ENCODE assay signal across 11 cellular contexts in genomic region chr7:81768951-81769778, GRCh38. TPM values are rescaled to one million over a fixed set of nuclear protein-coding genes. Genes with fewer than 3 reads are reported as not detected.
DNase-seq lines count a peak whose midpoint lies in the region; ATAC-seq and TF ChIP-seq lines count a peak whose summit lies in the region.
"Had no signal": no experiment of that assay in that cellular context is flagged by ENCODE, and none has a peak within 500 bp of the region (broad histone marks: within the 10 kb centered on the region; RNA-seq: fewer than 3 reads in every experiment).

No MANE protein-coding gene starts in this region.

- peaks cover 0 to 43% (median 4%) of the 10 kb centered on the region in 11 experiments; a peak in 10 of 22 replicates for H3K36me3 ChIP-seq in BLaER1 treated with 17β-estradiol and CSF1 and Interleukin-3, amounts not matched to agents 10 nM and 100 nM
- H3K36me3 ChIP-seq in psoas muscle (ENCODE audit: insufficient read depth in 1 of 2, low read depth in 1 of 2): no peaks in the 10 kb centered on the region

- peaks cover 44 to 78% (median 61%) of the 10 kb centered on the region in 10 experiments for H3K4me1 ChIP-seq in BLaER1 treated with 17β-estradiol and CSF1 and Interleukin-3, amounts not matched to agents 10 nM and 100 nM
- H3K4me1 ChIP-seq in psoas muscle: no peaks in the 10 kb centered on the region

- H3K27me3 ChIP-seq in BLaER1 treated with 17β-estradiol and CSF1 and Interleukin-3, amounts not matched to agents 10 nM and 100 nM: no peaks in the 10 kb centered on the region
- H3K27me3 ChIP-seq in psoas muscle (ENCODE audit: insufficient read depth in 3 of 3, low read length in 2 of 3): peaks cover 0 to 3% (median 0%) of the 10 kb centered on the region in 3 donors

- H3K27ac ChIP-seq in BLaER1 treated with 17β-estradiol and CSF1 and Interleukin-3, amounts not matched to agents 10 nM and 100 nM: peak overlapping the region; percentile 66 to 95 (median 92); a peak in 21 of 22 replicates
- H3K27ac ChIP-seq in psoas muscle: no peak overlapping the region

- H3K9ac ChIP-seq in BLaER1 treated with 17β-estradiol and CSF1 and Interleukin-3, amounts not matched to agents 10 nM and 100 nM: peak overlapping the region; percentile 77 to 90 (median 87)

- H4K20me1 ChIP-seq in BLaER1 treated with 17β-estradiol and CSF1 and Interleukin-3, amounts not matched to agents 10 nM and 100 nM: peaks cover 0 to under 1% (median 0%) of the 10 kb centered on the region in 11 experiments; a peak in 4 of 22 replicates

- WGBS in psoas muscle, 3 donors: 43 to 47% (median 45%) methylated on average over 9 of the region's 9 CpGs

- intact Hi-C loops in psoas muscle (cut with DNase I): no loop called here

- ATAC-seq in psoas muscle (no peak), HG03565 (IDR thresholded peaks at IDR 0.05; ENCODE audit: unreplicated experiment) (no peak)

- peak overlapping the region; percentile 56 to 83 (median 66) for H3K4me3 ChIP-seq in BLaER1 treated with 17β-estradiol and CSF1 and Interleukin-3, amounts not matched to agents 10 nM and 100 nM
- peak overlapping the region; percentile 74 for H3K4me3 ChIP-seq in fibroblast of pulmonary artery (replicated peaks; ENCODE audit: low read depth, low read length)
- peak overlapping the region; percentile 54 for H3K4me3 ChIP-seq in psoas muscle

- DNase-seq in NAMALWA (ENCODE audit: low spot score) (peak; percentile 33), fibroblast of pulmonary artery (ENCODE audit: low read depth) (no peak), psoas muscle (no peak), NCI-H1092 (lab: John Stamatoyannopoulos, UW) (no peak), Ammon's horn (ENCODE audit: low spot score) (no peak)
- DNase-seq in effector CD4-positive, alpha-beta T cell: no peak
- DNase-seq: activated CD4-positive, CD25-positive, alpha-beta regulatory T cell; NCI-H510A; stimulated activated CD4-positive, alpha-beta T cell treated with anti-CD3 and anti-CD28 coated beads, Interleukin-4, amount 100 ng/mL, for 4 hours had no signal

- peak overlapping the region; percentile 76 to 92 (median 85) for H3K4me2 ChIP-seq in BLaER1 treated with 17β-estradiol and CSF1 and Interleukin-3, amounts not matched to agents 10 nM and 100 nM

- TF ChIP-seq CTCF in fibroblast of pulmonary artery (IDR thresholded peaks at IDR 0.05; ENCODE audit: low read length, missing control alignments) (no peak), psoas muscle (IDR thresholded peaks at IDR 0.05) (no peak)

- peaks cover 0 to 5% (median 0%) of the 10 kb centered on the region in 11 experiments; a peak in 2 of 22 replicates for H3K9me3 ChIP-seq in BLaER1 treated with 17β-estradiol and CSF1 and Interleukin-3, amounts not matched to agents 10 nM and 100 nM (replicated peaks in 1 of 11)
- H3K9me3 ChIP-seq in psoas muscle: no peaks in the 10 kb centered on the region

RNA-seq across cellular contexts. Expression of gene HGF, which starts 0.7 kb away (rescaled TPM):
- total RNA-seq in psoas muscle: 1 to 10 TPM in 3 of 4 donors, under 1 TPM in 1; 0.78 to 3.7 (median 1.6) TPM
- under 1 TPM; 0.25 to 0.38 (median 0.35) TPM for polyA plus RNA-seq in psoas muscle
